Comparison of ENCODE assay signal across 10 cellular contexts in genomic region chr3:186110975-186111974, GRCh38. TPM values are rescaled to one million over a fixed set of nuclear protein-coding genes. Genes with fewer than 3 reads are reported as not detected.
DNase-seq lines count a peak whose midpoint lies in the region; ATAC-seq and TF ChIP-seq lines count a peak whose summit lies in the region.
"Had no signal": no experiment of that assay in that cellular context is flagged by ENCODE, and none has a peak within 500 bp of the region (broad histone marks: within the 10 kb centered on the region; RNA-seq: fewer than 3 reads in every experiment).

No MANE protein-coding gene starts in this region.

- peaks cover 88% of the 10 kb centered on the region for H3K27me3 Mint-ChIP-seq in T-helper 1 cell treated with Interleukin-12 subunit alpha and Interleukin-12 subunit beta and Interleukin-4 antibody, amounts not matched to agents 30 μg/mL and 1 μg/mL, for 36 hours (ENCODE audit: low read depth)
- H3K27me3 Mint-ChIP-seq in immature natural killer cell (ENCODE audit: low read depth in 3 of 3), result peaks cover 33 to 47% (median 42%) of the 10 kb centered on the region in 3 donors

- TF ChIP-seq POLR2A in lower leg skin (IDR thresholded peaks at IDR 0.05), result no peak

- DNase-seq in GM12865 (ENCODE audit: low read depth) (peak; percentile 32), immature natural killer cell (no peak), NCI-H2171 treated with DMSO at 0.1 percent for 48 hours (lab: John Stamatoyannopoulos, UW) (no peak), lower leg skin (ENCODE audit: low spot score in 2 of 2) (no peak)
- DNase-seq: midbrain, NCI-H446 treated with DMSO at 0.1 percent for 48 hours had no signal

- H3K4me3 Mint-ChIP-seq in T-helper 1 cell treated with Interleukin-12 subunit alpha and Interleukin-12 subunit beta and Interleukin-4 antibody, amounts not matched to agents 30 μg/mL and 1 μg/mL, for 36 hours, result peak overlapping the region; percentile 92
- peak overlapping the region; percentile 64 to 98 (median 95) for H3K4me3 Mint-ChIP-seq in immature natural killer cell

- H3K4me3 ChIP-seq in BLaER1 treated with 17β-estradiol and CSF1 and Interleukin-3, amounts not matched to agents 10 nM and 100 nM, result peak overlapping the region in 6 of 10 experiments; percentile 60 to 92 (median 78); a peak in 5 of 20 replicates
- no peak overlapping the region for H3K4me3 ChIP-seq in GM12865 (ENCODE audit: low read depth, low read length)
- H3K4me3 ChIP-seq in lower leg skin (ENCODE audit: low read depth, poor library complexity, severe bottlenecking), result no peak overlapping the region

- no peak overlapping the region for H3K27ac Mint-ChIP-seq in T-helper 1 cell treated with Interleukin-12 subunit alpha and Interleukin-12 subunit beta and Interleukin-4 antibody, amounts not matched to agents 30 μg/mL and 1 μg/mL, for 36 hours
- no peak overlapping the region for H3K27ac Mint-ChIP-seq in immature natural killer cell

- H3K4me2 ChIP-seq in BLaER1 treated with 17β-estradiol and CSF1 and Interleukin-3, amounts not matched to agents 10 nM and 100 nM, result peak overlapping the region; percentile 85 to 97 (median 90)

- H3K4me1 Mint-ChIP-seq in T-helper 1 cell treated with Interleukin-12 subunit alpha and Interleukin-12 subunit beta and Interleukin-4 antibody, amounts not matched to agents 30 μg/mL and 1 μg/mL, for 36 hours (ENCODE audit: low read depth), result peaks cover 32% of the 10 kb centered on the region
- H3K4me1 Mint-ChIP-seq in immature natural killer cell, result peaks cover 35 to 42% of the 10 kb centered on the region in 2 donors

- 0 out of 22 replicates have a peak, but pooled peaks cover 0 to 1% (median 0%) of the 10 kb centered on the region in 11 experiments for H3K9me3 ChIP-seq in BLaER1 treated with 17β-estradiol and CSF1 and Interleukin-3, amounts not matched to agents 10 nM and 100 nM (replicated peaks in 1 of 11)

- no peaks in the 10 kb centered on the region for H3K9me3 Mint-ChIP-seq in T-helper 1 cell treated with Interleukin-12 subunit alpha and Interleukin-12 subunit beta and Interleukin-4 antibody, amounts not matched to agents 30 μg/mL and 1 μg/mL, for 36 hours
- H3K9me3 Mint-ChIP-seq in immature natural killer cell, result peaks cover 0 to 3% (median 0%) of the 10 kb centered on the region in 6 donors

- no peaks in the 10 kb centered on the region for H3K27me3 ChIP-seq in BLaER1 treated with 17β-estradiol and CSF1 and Interleukin-3, amounts not matched to agents 10 nM and 100 nM

- H3K36me3 ChIP-seq in BLaER1 treated with 17β-estradiol and CSF1 and Interleukin-3, amounts not matched to agents 10 nM and 100 nM, result no peaks in the 10 kb centered on the region

- H3K27ac ChIP-seq in BLaER1 treated with 17β-estradiol and CSF1 and Interleukin-3, amounts not matched to agents 10 nM and 100 nM, result peak overlapping the region; percentile 67 to 90 (median 82); a peak in 19 of 22 replicates

- TF ChIP-seq CTCF in GM12865 (IDR thresholded peaks at IDR 0.05; ENCODE audit: insufficient read depth, low read depth, low read length, missing control alignments), result no peak
- TF ChIP-seq CTCF in lower leg skin (IDR thresholded peaks at IDR 0.05), result no peak

- peaks cover 0 to 25% (median 4%) of the 10 kb centered on the region in 11 experiments; a peak in 9 of 22 replicates for H4K20me1 ChIP-seq in BLaER1 treated with 17β-estradiol and CSF1 and Interleukin-3, amounts not matched to agents 10 nM and 100 nM

- ATAC-seq in GM19467 (IDR thresholded peaks at IDR 0.05; ENCODE audit: unreplicated experiment) (no peak), HG02571 (IDR thresholded peaks at IDR 0.05; ENCODE audit: unreplicated experiment) (no peak)

- H3K9ac ChIP-seq in BLaER1 treated with 17β-estradiol and CSF1 and Interleukin-3, amounts not matched to agents 10 nM and 100 nM, result peak overlapping the region; percentile 68 to 86 (median 81); a peak in 17 of 22 replicates

- intact Hi-C loops in lower leg skin (cut with DNase I; ENCODE audit: low total_unique reads), result no loop called here

- peaks cover 45 to 77% (median 71%) of the 10 kb centered on the region in 10 experiments for H3K4me1 ChIP-seq in BLaER1 treated with 17β-estradiol and CSF1 and Interleukin-3, amounts not matched to agents 10 nM and 100 nM

- 75 to 76% methylated on average over 12 of the region's 12 CpGs for WGBS in lower leg skin, 2 donors

- no peaks in the 10 kb centered on the region for H3K36me3 Mint-ChIP-seq in T-helper 1 cell treated with Interleukin-12 subunit alpha and Interleukin-12 subunit beta and Interleukin-4 antibody, amounts not matched to agents 30 μg/mL and 1 μg/mL, for 36 hours (ENCODE audit: low read depth)
- H3K36me3 Mint-ChIP-seq in immature natural killer cell, result peaks cover 0 to 4% (median 0%) of the 10 kb centered on the region in 3 donors

RNA-seq across cellular contexts. Expression of gene ETV5, which starts 2.4 kb away (rescaled TPM):
- polyA plus RNA-seq in immature natural killer cell, result 1 to 10 TPM in 1 of 3 donors, under 1 TPM in 1, not detected in 1; 0.26 to 2.0 TPM
- total RNA-seq in lower leg skin, result 10 to 100 TPM in 1 of 4 donors, 1 to 10 TPM in 3; 8.1 to 15.3 (median 9.7) TPM

Comparison
In these comparisons a context has a peak if more than half of its experiments do, and no peak if none do; other contexts are left out.
1. H3K4me3 ChIP-seq: peak in BLaER1 treated with 17β-estradiol and CSF1 and Interleukin-3, amounts not matched to agents 10 nM and 100 nM (6 of 10); none in GM12865 (single experiment) and lower leg skin (single experiment).